9 cellular contexts compared by ENCODE assay signal in the genomic region with DNA sequence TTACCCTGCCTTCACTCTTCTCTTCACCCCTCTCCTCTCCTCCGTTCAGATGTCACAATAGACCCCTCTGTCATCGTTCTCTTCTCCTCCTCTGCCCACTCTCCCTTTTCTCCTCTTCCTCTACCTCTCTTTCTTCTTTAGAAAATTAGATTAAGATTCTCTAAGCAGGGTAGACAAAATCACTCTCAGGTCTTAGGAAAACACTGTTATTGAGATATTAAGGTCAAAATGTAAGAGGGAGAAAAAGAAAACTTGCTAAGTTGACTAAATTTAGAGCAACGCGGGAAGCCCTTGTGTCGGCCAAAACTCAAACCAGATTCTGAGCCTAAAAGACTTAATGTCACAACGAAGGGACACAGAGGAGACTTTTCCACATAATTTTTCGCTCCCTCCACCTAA. TPM values are rescaled to one million over a fixed set of nuclear protein-coding genes. Genes with fewer than 3 reads are reported as not detected.
A peak's percentile ranks its signal among the peaks of the same experiment; 100 is the strongest.
DNase-seq lines count a peak whose midpoint lies in the region; FAIRE-seq and TF ChIP-seq lines count a peak whose summit lies in the region.
"Had no signal": no experiment of that assay in that cellular context is flagged by ENCODE, and none has a peak within 500 bp of the region (broad histone marks: within the 10 kb centered on the region; RNA-seq: fewer than 3 reads in every experiment).

No MANE protein-coding gene starts in this region.

- peak overlapping the region; percentile 51 for H3K27ac ChIP-seq in astrocyte (ENCODE audit: low read depth, low read length)
- peak overlapping the region; percentile 58 to 64 for H3K27ac ChIP-seq in tibial artery

- H3K9me3 ChIP-seq in astrocyte (ENCODE audit: insufficient read depth, low read depth, low read length) (no peaks in the 10 kb centered on the region), tibial artery (no peaks in the 10 kb centered on the region)

- H3K9me3 Mint-ChIP-seq in activated CD4-positive, alpha-beta T cell treated with anti-CD3 and anti-CD28 coated beads, Interleukin-2, amount 10 ng/mL, durations not matched to agents 7 days and 5 days = peaks cover 2% of the 10 kb centered on the region
- no peaks in the 10 kb centered on the region for H3K9me3 Mint-ChIP-seq in astrocyte (ENCODE audit: unreplicated experiment)

- no peak overlapping the region for H3K27ac Mint-ChIP-seq in activated CD4-positive, alpha-beta T cell treated with anti-CD3 and anti-CD28 coated beads, Interleukin-2, amount 10 ng/mL, durations not matched to agents 7 days and 5 days
- H3K27ac Mint-ChIP-seq in astrocyte (ENCODE audit: unreplicated experiment) = peak overlapping the region; percentile 67

- TF ChIP-seq CTCF in astrocyte (IDR thresholded peaks at IDR 0.05; ENCODE audit: insufficient read depth, low read depth, low read length) = no peak
- TF ChIP-seq CTCF in kidney epithelial cell (IDR thresholded peaks at IDR 0.05; ENCODE audit: insufficient read depth, low read length, poor library complexity, severe bottlenecking) = no peak
- TF ChIP-seq CTCF in tibial artery (IDR thresholded peaks at IDR 0.05) = no peak

- H3K36me3 Mint-ChIP-seq in activated CD4-positive, alpha-beta T cell treated with anti-CD3 and anti-CD28 coated beads, Interleukin-2, amount 10 ng/mL, durations not matched to agents 7 days and 5 days (ENCODE audit: low read depth) = peaks cover 2% of the 10 kb centered on the region
- H3K36me3 Mint-ChIP-seq in astrocyte (ENCODE audit: low read depth, unreplicated experiment) = no peaks in the 10 kb centered on the region

- peak overlapping the region; percentile 80 for H3K9ac ChIP-seq in astrocyte (ENCODE audit: low read length)

- no peak for FAIRE-seq in astrocyte (lab: Jason Lieb, UNC)

- DNase-seq in activated CD4-positive, alpha-beta T cell treated with anti-CD3 and anti-CD28 coated beads, Interleukin-2, amount 10 ng/mL, durations not matched to agents 7 days and 5 days = no peak
- DNase-seq in activated CD4-positive, alpha-beta T cell treated with anti-CD3 and anti-CD28 coated beads, Interleukin-2, amount 50 U/mL, for 48 hours = no peak
- DNase-seq in astrocyte (ENCODE audit: low read depth) (no peak), kidney epithelial cell (ENCODE audit: low read depth) (no peak), tibial artery (no peak), cerebellar nuclear complex (lab: John Stamatoyannopoulos, UW) (no peak), Kasumi-1 (lab: John Stamatoyannopoulos, UW) (no peak)
- no peak for DNase-seq in activated CD4-positive, alpha-beta T cell treated with anti-CD3 and anti-CD28 coated beads, Interleukin-2, amount 50 U/mL, for 1 hour
- DNase-seq: SIG-M5 had no signal

- peak overlapping the region; percentile 71 for H3K4me3 Mint-ChIP-seq in activated CD4-positive, alpha-beta T cell treated with anti-CD3 and anti-CD28 coated beads, Interleukin-2, amount 10 ng/mL, durations not matched to agents 7 days and 5 days
- H3K4me3 Mint-ChIP-seq in astrocyte (ENCODE audit: unreplicated experiment) = peak overlapping the region; percentile 89

- CTCF ChIA-PET in activated CD4-positive, alpha-beta T cell treated with anti-CD3 and anti-CD28 coated beads, Interleukin-2, amount 10 ng/mL, durations not matched to agents 7 days and 5 days (lab: Charles Lee) = no interaction called here

- H3K4me1 Mint-ChIP-seq in activated CD4-positive, alpha-beta T cell treated with anti-CD3 and anti-CD28 coated beads, Interleukin-2, amount 10 ng/mL, durations not matched to agents 7 days and 5 days = peaks cover 18% of the 10 kb centered on the region
- no peaks in the 10 kb centered on the region for H3K4me1 Mint-ChIP-seq in astrocyte (ENCODE audit: low read depth, unreplicated experiment)

- peaks cover 57% of the 10 kb centered on the region for H3K27me3 Mint-ChIP-seq in activated CD4-positive, alpha-beta T cell treated with anti-CD3 and anti-CD28 coated beads, Interleukin-2, amount 10 ng/mL, durations not matched to agents 7 days and 5 days
- no peaks in the 10 kb centered on the region for H3K27me3 Mint-ChIP-seq in astrocyte (ENCODE audit: low read depth, unreplicated experiment)

- POLR2A ChIA-PET in activated CD4-positive, alpha-beta T cell treated with anti-CD3 and anti-CD28 coated beads, Interleukin-2, amount 10 ng/mL, durations not matched to agents 7 days and 5 days (lab: Charles Lee) = no interaction called here

- intact Hi-C loops in tibial artery (cut with DNase I; ENCODE audit: low total_unique reads) = no loop called here

- H3K4me2 ChIP-seq in astrocyte (ENCODE audit: low read length) = peak overlapping the region; percentile 86

- H3K79me2 ChIP-seq in astrocyte (ENCODE audit: insufficient read depth, low read length) = no peaks in the 10 kb centered on the region

- H3K27me3 ChIP-seq in astrocyte (ENCODE audit: insufficient read depth, low read length) (peaks cover 4% of the 10 kb centered on the region), kidney epithelial cell (ENCODE audit: control insufficient read depth, insufficient read depth, low read length) (peaks cover 2% of the 10 kb centered on the region), tibial artery (no peaks in the 10 kb centered on the region)

- H3K4me3 ChIP-seq in astrocyte (ENCODE audit: insufficient read depth, low read depth, low read length) (peak overlapping the region; percentile 90), kidney epithelial cell (ENCODE audit: low read depth, low read length) (peak overlapping the region; percentile 53), tibial artery (peak overlapping the region; percentile 54 to 61)

- H4K20me1 ChIP-seq in astrocyte (ENCODE audit: insufficient read depth, low read length) = no peaks in the 10 kb centered on the region

- peak overlapping the region; percentile 87 for H2AFZ ChIP-seq in astrocyte (ENCODE audit: low read depth, low read length)

- H3K36me3 ChIP-seq in astrocyte (ENCODE audit: insufficient read depth, low read length) (no peaks in the 10 kb centered on the region), kidney epithelial cell (ENCODE audit: control insufficient read depth, insufficient read depth, low read length) (no peaks in the 10 kb centered on the region), tibial artery (no peaks in the 10 kb centered on the region)

- H3K4me1 ChIP-seq in astrocyte (ENCODE audit: insufficient read depth, low read length) (no peaks in the 10 kb centered on the region), tibial artery (peaks cover 0 to 5% (median 0%) of the 10 kb centered on the region in 4 donors)

RNA-seq across cellular contexts. Expression of gene ZNF184, which starts 22.1 kb away (rescaled TPM):
- 10 to 100 TPM; 14.4 to 16.8 TPM for total RNA-seq in activated CD4-positive, alpha-beta T cell treated with anti-CD3 and anti-CD28 coated beads, Interleukin-2, amount 10 ng/mL, durations not matched to agents 7 days and 5 days
- total RNA-seq in astrocyte = 5.1 and 5.7 TPM in 2 replicates
- total RNA-seq in kidney epithelial cell = 5.8 and 6.0 TPM in 2 replicates
